9 cellular contexts compared by ENCODE assay signal in the genomic region with DNA sequence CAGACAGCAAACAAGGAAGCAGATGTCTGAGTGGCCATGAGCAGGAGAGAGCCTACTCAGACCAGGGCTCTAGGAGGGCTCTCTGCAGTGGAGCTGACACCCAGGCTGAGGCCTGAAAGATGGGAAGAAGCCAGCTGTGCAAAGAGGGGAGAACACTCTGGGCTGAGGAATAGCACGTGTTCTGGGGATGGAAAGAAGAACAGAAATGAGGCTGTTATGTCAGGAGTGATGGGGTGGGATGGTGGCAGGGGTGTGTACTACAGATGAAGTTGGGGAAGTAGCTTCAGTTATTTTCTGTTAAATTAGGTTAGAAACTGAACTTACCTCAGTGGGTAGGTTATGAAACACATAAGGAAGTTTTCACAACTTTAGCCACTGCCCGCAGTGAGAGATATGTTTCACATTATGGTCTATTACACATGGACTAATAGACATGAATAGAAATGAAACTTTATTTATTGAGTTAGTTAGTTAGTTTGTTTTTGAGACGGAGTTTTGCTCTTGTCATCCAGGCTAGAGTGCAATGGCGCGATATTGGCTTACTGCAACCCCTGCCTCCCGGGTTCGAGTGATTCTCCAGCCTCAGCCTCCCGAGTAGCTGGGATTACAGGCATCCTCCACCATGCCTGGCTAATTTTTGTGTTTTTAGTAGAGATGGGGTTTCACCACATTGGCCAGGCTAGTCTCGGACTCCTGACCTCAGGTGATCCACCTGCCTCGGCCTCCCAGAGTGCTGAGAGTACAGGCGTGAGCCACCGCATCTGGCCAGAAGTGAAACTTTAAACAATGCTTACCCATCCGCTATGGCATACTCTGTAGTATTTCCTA. TPM values are rescaled to one million over a fixed set of nuclear protein-coding genes. Genes with fewer than 3 reads are reported as not detected.
DNase-seq lines count a peak whose midpoint lies in the region; ATAC-seq and TF ChIP-seq lines count a peak whose summit lies in the region.
"Had no signal": no experiment of that assay in that cellular context is flagged by ENCODE, and none has a peak within 500 bp of the region (broad histone marks: within the 10 kb centered on the region; RNA-seq: fewer than 3 reads in every experiment).

No MANE protein-coding gene starts in this region.

- H3K4me3 Mint-ChIP-seq in type B pancreatic cell = no peak overlapping the region

- H3K36me3 ChIP-seq in brain microvascular endothelial cell (replicated peaks) = no peaks in the 10 kb centered on the region

- no peak overlapping the region for H3K4me3 ChIP-seq in brain microvascular endothelial cell (ENCODE audit: low read depth, low read length)

- intact Hi-C loops in sciatic nerve (cut with DNase I) = loop anchor here (2.0 kb wide), 1 partner anchor 171 kb away; no protein-coding TSS in a partner anchor

- peaks cover 7% of the 10 kb centered on the region for H3K9me3 Mint-ChIP-seq in type B pancreatic cell

- DNase-seq in Kasumi-1 (lab: John Stamatoyannopoulos, UW) (peak; percentile 69 to 75), sciatic nerve (ENCODE audit: low spot score) (no peak), type B pancreatic cell (ENCODE audit: extremely low spot score, unreplicated experiment) (no peak), brain microvascular endothelial cell (no peak), NCI-H774 (lab: John Stamatoyannopoulos, UW) (no peak)
- DNase-seq in stimulated activated naive CD8-positive, alpha-beta T cell treated with anti-CD3 and anti-CD28 coated beads, Interleukin-15, Interleukin-2, amounts not matched to agents 100 U/mL and 50 U/mL, for 24 hours = no peak
- DNase-seq: midbrain had no signal

- peaks cover 24% of the 10 kb centered on the region for H3K36me3 Mint-ChIP-seq in type B pancreatic cell

- ATAC-seq in GM18909 (IDR thresholded peaks at IDR 0.05; ENCODE audit: poor library complexity, unreplicated experiment) = peak; percentile 82
- ATAC-seq in HG02763 (IDR thresholded peaks at IDR 0.05; ENCODE audit: unreplicated experiment) = peak; percentile 70
- peak; percentile 50 for ATAC-seq in sciatic nerve
- ATAC-seq in stimulated activated naive CD8-positive, alpha-beta T cell treated with anti-CD3 and anti-CD28 coated beads, Interleukin-15, Interleukin-2, amounts not matched to agents 100 U/mL and 50 U/mL, for 24 hours = no peak

- H3K27ac ChIP-seq in brain microvascular endothelial cell = no peak overlapping the region

- peaks cover 40% of the 10 kb centered on the region for H3K4me1 Mint-ChIP-seq in type B pancreatic cell (ENCODE audit: unreplicated experiment)

- H3K27ac Mint-ChIP-seq in type B pancreatic cell = no peak overlapping the region

- H3K27me3 Mint-ChIP-seq in type B pancreatic cell = no peaks in the 10 kb centered on the region

- TF ChIP-seq CTCF in type B pancreatic cell (conservative IDR thresholded peaks at IDR 0.05) (no peak), brain microvascular endothelial cell (IDR thresholded peaks at IDR 0.05; ENCODE audit: low read depth, low read length, missing control alignments) (no peak)

- H3K27me3 ChIP-seq in brain microvascular endothelial cell (replicated peaks) = no peaks in the 10 kb centered on the region

- in situ Hi-C loops in brain microvascular endothelial cell (cut with HindIII; ENCODE audit: low pct_ligation_motif_present, low sequenced_read_pairs) = no loop called here

RNA-seq across cellular contexts. Expression of a gene that starts 7.8 kb away (rescaled TPM):
- total RNA-seq in sciatic nerve = 12.1 TPM
- 9.8 and 17.6 TPM in 2 replicates for total RNA-seq in type B pancreatic cell (ENCODE audit: low replicate concordance)

RNA-seq across cellular contexts. Expression of a gene that starts 28.8 kb away (rescaled TPM):
- total RNA-seq in sciatic nerve (15.5 TPM), type B pancreatic cell (ENCODE audit: low replicate concordance) (10.4 and 11.7 TPM in 2 replicates)

RNA-seq across cellular contexts. Expression of a gene that starts 42.7 kb away (rescaled TPM):
- total RNA-seq in sciatic nerve (27.9 TPM), type B pancreatic cell (ENCODE audit: low replicate concordance) (32.5 and 49.6 TPM in 2 replicates)

RNA-seq across cellular contexts. Expression of a gene that starts 43.0 kb away (rescaled TPM):
- total RNA-seq in sciatic nerve (80.4 TPM), type B pancreatic cell (ENCODE audit: low replicate concordance) (76.6 and 105 TPM in 2 replicates)

RNA-seq across cellular contexts. Expression of a gene that starts 43.8 kb away (rescaled TPM):
- total RNA-seq in sciatic nerve (72.4 TPM), type B pancreatic cell (ENCODE audit: low replicate concordance) (18.6 and 19.1 TPM in 2 replicates)

Comparison
In these comparisons a context has a peak if more than half of its experiments do, and no peak if none do; other contexts are left out.
1. DNase-seq: peak in Kasumi-1 (2 of 2); none in sciatic nerve (single experiment), type B pancreatic cell (single experiment), brain microvascular endothelial cell (single experiment), stimulated activated naive CD8-positive, alpha-beta T cell treated with anti-CD3 and anti-CD28 coated beads, Interleukin-15, Interleukin-2, amounts not matched to agents 100 U/mL and 50 U/mL, for 24 hours (single experiment) and NCI-H774 (single experiment).